ENCODE assay signal across 11 cellular contexts in genomic region chr2:96163415-96163767, GRCh38. TPM values are rescaled to one million over a fixed set of nuclear protein-coding genes. Genes with fewer than 3 reads are reported as not detected.
DNase-seq lines count a peak whose midpoint lies in the region; ATAC-seq and TF ChIP-seq lines count a peak whose summit lies in the region.
"Had no signal": no experiment of that assay in that cellular context is flagged by ENCODE, and none has a peak within 500 bp of the region (broad histone marks: within the 10 kb centered on the region; RNA-seq: fewer than 3 reads in every experiment).

No MANE protein-coding gene starts in this region.

- H3K9me3 ChIP-seq in spleen: peaks cover 0 to 8% (median 0%) of the 10 kb centered on the region in 8 donors
- no peaks in the 10 kb centered on the region for H3K9me3 ChIP-seq in gastrocnemius medialis
- H3K9me3 ChIP-seq: testis had no signal

- intact Hi-C loops in activated T-helper 2 cell treated with anti-CD3 and anti-CD28 coated beads, Interferon-gamma antibody, Interleukin-2, Interleukin-4, amounts not matched to agents 10 μg/mL and 5 μg/mL and 100 μg/mL, durations not matched to agents 14 hours and 24 hours and 36 hours (cut with micrococcal nuclease): no loop called here
- intact Hi-C loops in spleen (cut with DNase I; ENCODE audit: low total_unique reads): no loop called here
- intact Hi-C loops in gastrocnemius medialis (cut with DNase I; ENCODE audit: low total_unique reads): no loop called here

- peak overlapping the region; percentile 68 to 93 (median 84) for H3K27ac ChIP-seq in spleen
- no peak overlapping the region for H3K27ac ChIP-seq in gastrocnemius medialis

- H3K4me1 ChIP-seq in spleen: peaks cover 18 to 69% (median 54%) of the 10 kb centered on the region in 6 donors
- no peaks in the 10 kb centered on the region for H3K4me1 ChIP-seq in gastrocnemius medialis

- H3K9me3 Mint-ChIP-seq in activated T-helper 2 cell treated with anti-CD3 and anti-CD28 coated beads, Interferon-gamma antibody, Interleukin-2, Interleukin-4, amounts not matched to agents 10 μg/mL and 5 μg/mL and 100 μg/mL, durations not matched to agents 14 hours and 24 hours and 36 hours: peaks cover 8% of the 10 kb centered on the region

- H3K36me3 ChIP-seq in spleen: no peaks in the 10 kb centered on the region
- no peaks in the 10 kb centered on the region for H3K36me3 ChIP-seq in gastrocnemius medialis
- H3K36me3 ChIP-seq: heart right ventricle had no signal

- H3K4me1 Mint-ChIP-seq in activated T-helper 2 cell treated with anti-CD3 and anti-CD28 coated beads, Interferon-gamma antibody, Interleukin-2, Interleukin-4, amounts not matched to agents 10 μg/mL and 5 μg/mL and 100 μg/mL, durations not matched to agents 14 hours and 24 hours and 36 hours (ENCODE audit: low read depth): peaks cover 64% of the 10 kb centered on the region

- TF ChIP-seq POLR2A in spleen (IDR thresholded peaks at IDR 0.05) (no peak), gastrocnemius medialis (IDR thresholded peaks at IDR 0.05) (no peak)

- no peak for TF ChIP-seq CTCF in spleen (IDR thresholded peaks at IDR 0.05 in 8 of 11, conservative IDR thresholded peaks at IDR 0.05 in 3 of 11)
- TF ChIP-seq CTCF in gastrocnemius medialis (IDR thresholded peaks at IDR 0.05 in 4 of 5, conservative IDR thresholded peaks at IDR 0.05 in 1 of 5): no peak

- H3K27me3 Mint-ChIP-seq in activated T-helper 2 cell treated with anti-CD3 and anti-CD28 coated beads, Interferon-gamma antibody, Interleukin-2, Interleukin-4, amounts not matched to agents 10 μg/mL and 5 μg/mL and 100 μg/mL, durations not matched to agents 14 hours and 24 hours and 36 hours (ENCODE audit: low read depth): no peaks in the 10 kb centered on the region

- H3K4me3 ChIP-seq in spleen (peak overlapping the region in 1 of 8 donors; percentile 55), gastrocnemius medialis (no peak overlapping the region)
- H3K4me3 ChIP-seq: heart right ventricle, testis had no signal

- in situ Hi-C loops in gastrocnemius medialis (cut with MboI; ENCODE audit: low sequenced_read_pairs in 4 of 4): no loop called here

- H3K36me3 Mint-ChIP-seq in activated T-helper 2 cell treated with anti-CD3 and anti-CD28 coated beads, Interferon-gamma antibody, Interleukin-2, Interleukin-4, amounts not matched to agents 10 μg/mL and 5 μg/mL and 100 μg/mL, durations not matched to agents 14 hours and 24 hours and 36 hours (ENCODE audit: low read depth): peaks cover 8% of the 10 kb centered on the region

- ATAC-seq in GM18907 (IDR thresholded peaks at IDR 0.05; ENCODE audit: unreplicated experiment) (peak; percentile 11), HG02852 (IDR thresholded peaks at IDR 0.05; ENCODE audit: unreplicated experiment) (peak; percentile 4), gastrocnemius medialis (no peak)

- DNase-seq in activated T-helper 2 cell treated with anti-CD3 and anti-CD28 coated beads, Interferon-gamma antibody, Interleukin-2, Interleukin-4, amounts not matched to agents 10 μg/mL and 5 μg/mL and 100 μg/mL, durations not matched to agents 14 hours and 24 hours and 36 hours (ENCODE audit: low spot score): no peak
- DNase-seq in spleen (no peak), gastrocnemius medialis (no peak)
- no peak for DNase-seq in stimulated activated CD4-positive, alpha-beta T cell treated with anti-CD3 and anti-CD28 coated beads, Interleukin-12 subunit alpha, Interleukin-12 subunit beta, amount 100 ng/mL, for 4 hours
- DNase-seq in stimulated activated CD8-positive, alpha-beta memory T cell treated with anti-CD3 and anti-CD28 coated beads, Interleukin-4, amount 100 ng/mL, for 48 hours: no peak
- DNase-seq: heart right ventricle, mesendoderm, testis had no signal

- no peaks in the 10 kb centered on the region for H3K27me3 ChIP-seq in spleen (replicated peaks in 1 of 7)
- H3K27me3 ChIP-seq in gastrocnemius medialis: no peaks in the 10 kb centered on the region
- H3K27me3 ChIP-seq: heart right ventricle, testis had no signal

- WGBS in spleen, 5 donors: 61 to 93% (median 81%) methylated on average over 5 of the region's 5 CpGs

- H3K27ac Mint-ChIP-seq in activated T-helper 2 cell treated with anti-CD3 and anti-CD28 coated beads, Interferon-gamma antibody, Interleukin-2, Interleukin-4, amounts not matched to agents 10 μg/mL and 5 μg/mL and 100 μg/mL, durations not matched to agents 14 hours and 24 hours and 36 hours: peak overlapping the region; percentile 99

- peak overlapping the region; percentile 83 for H3K4me3 Mint-ChIP-seq in activated T-helper 2 cell treated with anti-CD3 and anti-CD28 coated beads, Interferon-gamma antibody, Interleukin-2, Interleukin-4, amounts not matched to agents 10 μg/mL and 5 μg/mL and 100 μg/mL, durations not matched to agents 14 hours and 24 hours and 36 hours (ENCODE audit: low read depth)

RNA-seq across cellular contexts. Expression of gene DUSP2, which starts 18.2 kb away (rescaled TPM):
- total RNA-seq in activated T-helper 2 cell treated with anti-CD3 and anti-CD28 coated beads, Interferon-gamma antibody, Interleukin-2, Interleukin-4, amounts not matched to agents 10 μg/mL and 5 μg/mL and 100 μg/mL, durations not matched to agents 14 hours and 24 hours and 36 hours: 238 and 260 TPM in 2 replicates
- total RNA-seq in spleen (10 to 100 TPM; 27.2 to 88.0 (median 45.0) TPM), gastrocnemius medialis (1 to 10 TPM; 1.6 to 4.0 (median 2.9) TPM)
- 10 to 100 TPM; 24.2 to 60.8 (median 47.6) TPM for polyA plus RNA-seq in spleen

RNA-seq across cellular contexts. Expression of gene ASTL, which starts 25.1 kb away (rescaled TPM):
- 1.3 and 1.5 TPM in 2 replicates for total RNA-seq in activated T-helper 2 cell treated with anti-CD3 and anti-CD28 coated beads, Interferon-gamma antibody, Interleukin-2, Interleukin-4, amounts not matched to agents 10 μg/mL and 5 μg/mL and 100 μg/mL, durations not matched to agents 14 hours and 24 hours and 36 hours
- total RNA-seq in spleen (1 to 10 TPM in 2 of 7 donors, under 1 TPM in 4, not detected in 1; 0.49 to 2.2 (median 0.72) TPM), gastrocnemius medialis (not detected)
- under 1 TPM; 0.24 to 0.33 (median 0.29) TPM for polyA plus RNA-seq in spleen
- total RNA-seq: heart right ventricle, RPMI7951 had no signal

RNA-seq across cellular contexts. Expression of gene STARD7, which starts 45.2 kb away (rescaled TPM):
- total RNA-seq in activated T-helper 2 cell treated with anti-CD3 and anti-CD28 coated beads, Interferon-gamma antibody, Interleukin-2, Interleukin-4, amounts not matched to agents 10 μg/mL and 5 μg/mL and 100 μg/mL, durations not matched to agents 14 hours and 24 hours and 36 hours: 201 and 206 TPM in 2 replicates
- total RNA-seq in spleen (100 to 1,000 TPM in 5 of 7 donors, 10 to 100 TPM in 2; 89.8 to 174 (median 123) TPM), gastrocnemius medialis (100 to 1,000 TPM; 237 to 512 (median 313) TPM)
- polyA plus RNA-seq in spleen: 10 to 100 TPM; 45.1 to 73.0 (median 52.2) TPM

RNA-seq across cellular contexts. Expression of gene ADRA2B, which starts 47.0 kb away (rescaled TPM):
- total RNA-seq in activated T-helper 2 cell treated with anti-CD3 and anti-CD28 coated beads, Interferon-gamma antibody, Interleukin-2, Interleukin-4, amounts not matched to agents 10 μg/mL and 5 μg/mL and 100 μg/mL, durations not matched to agents 14 hours and 24 hours and 36 hours: 0.09 and 0.21 TPM in 2 replicates
- 10 to 100 TPM in 3 of 7 donors, 1 to 10 TPM in 4; 3.1 to 14.2 (median 9.0) TPM for total RNA-seq in spleen
- polyA plus RNA-seq in spleen: 1 to 10 TPM; 1.8 to 4.2 (median 1.8) TPM
- 1 to 10 TPM; 2.4 to 5.6 (median 3.6) TPM for total RNA-seq in gastrocnemius medialis
- total RNA-seq: RPMI7951 had no signal

Comparison
In these comparisons a context has a peak if more than half of its experiments do, and no peak if none do; other contexts are left out.
1. ATAC-seq: peak in GM18907 (single experiment) and HG02852 (single experiment); none in gastrocnemius medialis (0 of 2).
2. H3K27ac ChIP-seq: peak in spleen (8 of 8); none in gastrocnemius medialis (0 of 4).
3. RNA of gene DUSP2, which starts 18.2 kb away (total RNA-seq): 238 to 260 TPM in activated T-helper 2 cell treated with anti-CD3 and anti-CD28 coated beads, Interferon-gamma antibody, Interleukin-2, Interleukin-4, amounts not matched to agents 10 μg/mL and 5 μg/mL and 100 μg/mL, durations not matched to agents 14 hours and 24 hours and 36 hours and 27.2 to 88.0 TPM in spleen; 1.6 to 4.0 TPM in gastrocnemius medialis; every median in the first group is over 4 times any median in the second.